8 cellular contexts compared by ENCODE assay signal in the genomic region with DNA sequence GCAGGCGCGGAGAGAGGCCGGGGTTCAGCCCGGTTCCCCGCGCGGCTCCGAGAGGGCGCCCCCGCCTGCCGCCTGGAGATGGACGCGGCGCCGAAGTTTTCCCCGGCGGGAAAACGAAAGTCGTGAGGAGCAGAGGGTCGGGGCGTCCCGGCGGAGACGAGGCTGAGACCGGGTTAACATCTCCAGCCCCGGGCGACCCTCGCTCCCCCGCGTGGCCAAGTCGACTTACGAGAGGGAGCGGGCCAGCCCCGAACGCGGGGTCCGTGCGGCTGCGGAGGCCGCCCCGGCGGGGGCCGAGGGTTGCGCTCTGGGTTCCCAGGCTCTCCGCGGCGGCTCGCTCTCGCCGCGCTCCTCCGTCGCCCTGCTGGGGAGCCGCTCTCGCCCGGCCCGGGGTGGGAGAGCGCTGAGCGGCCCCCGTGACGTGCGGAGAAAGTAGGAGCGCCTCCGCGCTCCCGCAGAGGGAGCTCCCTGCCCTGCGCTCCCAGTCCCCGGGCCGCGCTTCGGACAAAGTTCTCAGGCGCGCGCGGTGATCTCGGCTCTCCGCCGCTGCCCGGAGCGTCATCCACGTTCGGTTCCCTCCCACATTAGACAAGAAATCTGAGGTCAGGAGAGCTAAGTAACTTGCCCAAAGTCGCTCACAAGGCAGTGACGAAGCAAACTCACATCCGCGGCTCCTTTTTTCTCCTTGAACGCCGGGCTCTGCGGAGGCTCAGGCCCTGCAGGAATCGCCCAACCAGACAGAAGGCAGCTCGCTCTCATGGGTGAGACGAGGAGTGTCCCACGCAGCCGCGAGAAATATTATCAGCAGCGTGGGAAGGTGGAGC. TPM values are rescaled to one million over a fixed set of nuclear protein-coding genes. Genes with fewer than 3 reads are reported as not detected.
DNase-seq lines count a peak whose midpoint lies in the region; ATAC-seq and TF ChIP-seq lines count a peak whose summit lies in the region.

No MANE protein-coding gene starts in this region.

- no peaks in the 10 kb centered on the region for H3K36me3 ChIP-seq in BLaER1 treated with 17β-estradiol and CSF1 and Interleukin-3, amounts not matched to agents 10 nM and 100 nM
- H3K36me3 ChIP-seq in HAP-1 (replicated peaks) (no peaks in the 10 kb centered on the region), ascending aorta (no peaks in the 10 kb centered on the region), prostate gland (no peaks in the 10 kb centered on the region)

- in situ Hi-C loops in HAP-1 (cut with MboI; ENCODE audit: low sequenced_read_pairs), result loop anchor here (5.0 kb wide), 1 partner anchor 284 kb away; the partner anchor contains the start of gene HMGCR
- in situ Hi-C loops in GM13976 (cut with MboI; ENCODE audit: low sequenced_read_pairs, unreplicated experiment), result no loop called here

- intact Hi-C loops in ascending aorta (cut with DNase I), result loop anchor here (2.0 to 10.0 kb wide), 7 partner anchors 103 to 664 kb away; partner anchors contain the start of genes ANKRD31, CERT1, GFM2 and HEXB
- intact Hi-C loops in right cardiac atrium (cut with DNase I), result no loop called here
- intact Hi-C loops in prostate gland (cut with DNase I), result loop anchor here (2.0 to 5.0 kb wide), 2 partner anchors 183 to 459 kb away; partner anchors contain the start of genes ANKRD31, CERT1 and POLK

- peaks cover 0 to 12% (median 7%) of the 10 kb centered on the region in 10 experiments; a peak in 11 of 20 replicates for H3K4me1 ChIP-seq in BLaER1 treated with 17β-estradiol and CSF1 and Interleukin-3, amounts not matched to agents 10 nM and 100 nM
- H3K4me1 ChIP-seq in HAP-1, result peaks cover 8% of the 10 kb centered on the region
- H3K4me1 ChIP-seq in ascending aorta, result peaks cover 4 to 22% of the 10 kb centered on the region in 2 donors
- H3K4me1 ChIP-seq in right cardiac atrium (ENCODE audit: control insufficient read depth, insufficient read depth, low read length), result no peaks in the 10 kb centered on the region
- H3K4me1 ChIP-seq in prostate gland (replicated peaks), result peaks cover 3% of the 10 kb centered on the region

- H3K27ac ChIP-seq in BLaER1 treated with 17β-estradiol and CSF1 and Interleukin-3, amounts not matched to agents 10 nM and 100 nM, result peak overlapping the region in 3 of 11 experiments; percentile 8 to 62 (median 48); a peak in 5 of 22 replicates
- H3K27ac ChIP-seq in ascending aorta (peak overlapping the region; percentile 96 to 98), right cardiac atrium (ENCODE audit: low read length) (peak overlapping the region; percentile 31), prostate gland (peak overlapping the region; percentile 86)

- H3K4me2 ChIP-seq in BLaER1 treated with 17β-estradiol and CSF1 and Interleukin-3, amounts not matched to agents 10 nM and 100 nM, result peak overlapping the region; percentile 84 to 100 (median 97)

- H4K20me1 ChIP-seq in BLaER1 treated with 17β-estradiol and CSF1 and Interleukin-3, amounts not matched to agents 10 nM and 100 nM, result peaks cover 0 to 20% (median 8%) of the 10 kb centered on the region in 11 experiments; a peak in 7 of 22 replicates

- peak overlapping the region; percentile 73 to 92 (median 82) for H3K4me3 ChIP-seq in BLaER1 treated with 17β-estradiol and CSF1 and Interleukin-3, amounts not matched to agents 10 nM and 100 nM
- H3K4me3 ChIP-seq in HAP-1 (peak overlapping the region; percentile 53), ascending aorta (peak overlapping the region; percentile 81 to 90), right cardiac atrium (ENCODE audit: low read length) (peak overlapping the region; percentile 90), prostate gland (peak overlapping the region; percentile 76 to 82)

- H3K9ac ChIP-seq in BLaER1 treated with 17β-estradiol and CSF1 and Interleukin-3, amounts not matched to agents 10 nM and 100 nM, result peak overlapping the region; percentile 54 to 75 (median 71); a peak in 21 of 22 replicates

- TF ChIP-seq POLR2A in prostate gland (IDR thresholded peaks at IDR 0.05), result no peak

- H3K9me3 ChIP-seq in BLaER1 treated with 17β-estradiol and CSF1 and Interleukin-3, amounts not matched to agents 10 nM and 100 nM (replicated peaks in 1 of 11), result no peaks in the 10 kb centered on the region
- no peaks in the 10 kb centered on the region for H3K9me3 ChIP-seq in HAP-1
- H3K9me3 ChIP-seq in ascending aorta, result no peaks in the 10 kb centered on the region
- no peaks in the 10 kb centered on the region for H3K9me3 ChIP-seq in right cardiac atrium (ENCODE audit: control insufficient read depth, low read length)
- H3K9me3 ChIP-seq in prostate gland, result no peaks in the 10 kb centered on the region

- under 1% methylated on average over 96 of the region's 96 CpGs for WGBS in right cardiac atrium
- whole genome bisulfite sequencing in prostate gland, result under 1% methylated on average over 56 of the region's 96 CpGs

- H3K27me3 ChIP-seq in BLaER1 treated with 17β-estradiol and CSF1 and Interleukin-3, amounts not matched to agents 10 nM and 100 nM, result peaks cover 46 to 60% (median 53%) of the 10 kb centered on the region in 11 experiments
- H3K27me3 ChIP-seq in HAP-1 (ENCODE audit: low read depth) (no peaks in the 10 kb centered on the region), ascending aorta (no peaks in the 10 kb centered on the region), right cardiac atrium (ENCODE audit: control insufficient read depth, insufficient read depth) (no peaks in the 10 kb centered on the region), prostate gland (replicated peaks; ENCODE audit: insufficient read depth) (no peaks in the 10 kb centered on the region)

- DNase-seq in HAP-1 (ENCODE audit: low spot score in 2 of 2) (peak; percentile 34 to 67), SW480 (ENCODE audit: low spot score) (peak; percentile 60), ascending aorta (ENCODE audit: low spot score in 2 of 2) (peak in 1 of 2 donors; percentile 74), right cardiac atrium (peak; percentile 60 to 81 (median 80)), prostate gland (ENCODE audit: low spot score) (peak; percentile 33), GM13976 (ENCODE audit: low spot score) (no peak)

- ATAC-seq in right cardiac atrium, result peak; percentile 76
- ATAC-seq in HG03135 (IDR thresholded peaks at IDR 0.05; ENCODE audit: unreplicated experiment), result no peak

- TF ChIP-seq CTCF in ascending aorta (IDR thresholded peaks at IDR 0.05) (peak in 2 of 3 experiments; percentile 3 to 31), prostate gland (IDR thresholded peaks at IDR 0.05) (peak in 1 of 4 experiments; percentile 36), GM13976 (IDR thresholded peaks at IDR 0.05; ENCODE audit: borderline replicate concordance, control extremely low read depth, extremely low read depth, insufficient read depth, missing control alignments) (no peak)

RNA-seq across cellular contexts. Expression of gene GCNT4, which starts 1.1 kb away (rescaled TPM):
- total RNA-seq in ascending aorta, result 0.43 TPM
- under 1 TPM; 0.26 to 0.34 (median 0.31) TPM for total RNA-seq in right cardiac atrium
- polyA plus RNA-seq in right cardiac atrium, result 0.27 TPM
- total RNA-seq in prostate gland, result 1 to 10 TPM; 1.3 to 1.4 TPM

Comparison
In these comparisons a context has a peak if more than half of its experiments do, and no peak if none do; other contexts are left out.
1. intact Hi-C loops: an anchor here in ascending aorta (2.0 to 10.0 kb wide) and prostate gland (2.0 to 5.0 kb wide); none called in right cardiac atrium.